In the genomic region with DNA sequence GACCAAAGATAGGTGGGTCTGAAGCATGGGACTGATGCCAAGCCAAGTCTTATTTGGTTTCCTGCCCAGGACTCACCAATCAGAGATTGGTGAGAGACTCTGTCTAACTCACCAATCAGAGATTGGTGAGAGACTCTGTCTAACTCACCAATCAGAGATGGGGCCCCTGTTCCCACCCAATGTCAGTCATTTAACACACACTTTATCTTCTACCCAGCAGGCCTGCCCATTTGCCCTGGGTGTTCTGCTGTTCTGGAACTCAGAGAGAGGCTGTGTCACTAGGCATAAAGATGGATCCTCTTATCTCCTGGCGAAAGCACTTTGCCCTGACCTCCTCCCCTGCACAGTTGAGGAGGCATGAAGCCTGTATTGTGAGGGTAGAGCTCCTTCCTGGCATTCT, we compare ENCODE assay signal across 1 cellular context.
TF ChIP-seq lines count a peak whose summit lies in the region.

No MANE protein-coding gene starts in this region.

TF ChIP-seq in GM12878, 131 proteins besides CTCF, POLR2A, EP300 and RAD21:
- TF ChIP-seq, protein P1, sequence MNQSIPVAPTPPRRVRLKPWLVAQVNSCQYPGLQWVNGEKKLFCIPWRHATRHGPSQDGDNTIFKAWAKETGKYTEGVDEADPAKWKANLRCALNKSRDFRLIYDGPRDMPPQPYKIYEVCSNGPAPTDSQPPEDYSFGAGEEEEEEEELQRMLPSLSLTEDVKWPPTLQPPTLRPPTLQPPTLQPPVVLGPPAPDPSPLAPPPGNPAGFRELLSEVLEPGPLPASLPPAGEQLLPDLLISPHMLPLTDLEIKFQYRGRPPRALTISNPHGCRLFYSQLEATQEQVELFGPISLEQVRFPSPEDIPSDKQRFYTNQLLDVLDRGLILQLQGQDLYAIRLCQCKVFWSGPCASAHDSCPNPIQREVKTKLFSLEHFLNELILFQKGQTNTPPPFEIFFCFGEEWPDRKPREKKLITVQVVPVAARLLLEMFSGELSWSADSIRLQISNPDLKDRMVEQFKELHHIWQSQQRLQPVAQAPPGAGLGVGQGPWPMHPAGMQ (IDR thresholded peaks at IDR 0.05; ENCODE audit: borderline replicate concordance) = no peak
- TF ChIP-seq MTA3 (IDR thresholded peaks at IDR 0.05; ENCODE audit: borderline replicate concordance, low read length) (no peak), HDGF (IDR thresholded peaks at IDR 0.05) (no peak)
- TF ChIP-seq, protein P2, sequence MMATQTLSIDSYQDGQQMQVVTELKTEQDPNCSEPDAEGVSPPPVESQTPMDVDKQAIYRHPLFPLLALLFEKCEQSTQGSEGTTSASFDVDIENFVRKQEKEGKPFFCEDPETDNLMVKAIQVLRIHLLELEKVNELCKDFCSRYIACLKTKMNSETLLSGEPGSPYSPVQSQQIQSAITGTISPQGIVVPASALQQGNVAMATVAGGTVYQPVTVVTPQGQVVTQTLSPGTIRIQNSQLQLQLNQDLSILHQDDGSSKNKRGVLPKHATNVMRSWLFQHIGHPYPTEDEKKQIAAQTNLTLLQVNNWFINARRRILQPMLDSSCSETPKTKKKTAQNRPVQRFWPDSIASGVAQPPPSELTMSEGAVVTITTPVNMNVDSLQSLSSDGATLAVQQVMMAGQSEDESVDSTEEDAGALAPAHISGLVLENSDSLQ (IDR thresholded peaks at IDR 0.05) = peak; percentile 52; the same call in 1 of the 2 replicates
